26 cellular contexts compared by ENCODE assay signal in genomic region chr15:27570746-27571145, GRCh38.
"Had no signal": no experiment of that assay in that cellular context is flagged by ENCODE, and none has a peak within 500 bp of the region (broad histone marks: within the 10 kb centered on the region; RNA-seq: fewer than 3 reads in every experiment).

No MANE protein-coding gene starts in this region.

- H3K9me3 ChIP-seq: neutrophil, psoas muscle, right lobe of liver, sigmoid colon, thoracic aorta, thyroid gland, tibial nerve, upper lobe of left lung, vagina had no signal

- FAIRE-seq: small intestine, urothelium cell line had no signal

- H3K27me3 ChIP-seq: neutrophil, right lobe of liver, sigmoid colon, stomach, thyroid gland, tibial nerve, upper lobe of left lung, vagina had no signal

- H3K36me3 ChIP-seq: neutrophil, right lobe of liver, sigmoid colon, stomach, thoracic aorta, thyroid gland, tibial nerve, upper lobe of left lung, vagina had no signal

- H3K4me1 ChIP-seq: parathyroid adenoma, psoas muscle, right lobe of liver, sigmoid colon, stomach, thyroid gland, tibial nerve, upper lobe of left lung, vagina had no signal

- DNase-seq: nephron progenitor cell; nucleus accumbens; posterior cingulate gyrus; psoas muscle; right cardiac atrium; right lobe of liver; sigmoid colon; small intestine; stimulated activated CD4-positive, alpha-beta T cell treated with anti-CD3 and anti-CD28 coated beads, Interleukin-15, amount 100 ng/mL, for 24 hours; stimulated activated CD4-positive, alpha-beta T cell treated with anti-CD3 and anti-CD28 coated beads, Interleukin-2, amount 100 ng/mL, for 24 hours; stimulated activated CD4-positive, alpha-beta T cell treated with anti-CD3 and anti-CD28 coated beads, Interleukin-2, amount 100 ng/mL, for 48 hours; stimulated activated CD4-positive, alpha-beta T cell treated with anti-CD3 and anti-CD28 coated beads, Interleukin-4, amount 100 ng/mL, for 24 hours; stimulated activated naive B cell treated with anti-CD40 and anti-IgM and Interleukin-4, amounts not matched to agents 10 μg/mL and 1 μg/mL and 100 μg/mL, for 72 hours; stimulated activated naive CD4-positive, alpha-beta T cell treated with Interleukin-2 at 50 U/mL for 16 hours; stomach; thyroid gland; trophoblast cell; upper lobe of left lung had no signal

- H3K27ac ChIP-seq: neutrophil, parathyroid adenoma, psoas muscle, right lobe of liver, sigmoid colon, stomach, thoracic aorta, thyroid gland, tibial nerve, upper lobe of left lung, vagina had no signal

- ATAC-seq: natural killer cell treated with Interleukin-12 subunit alpha and Interleukin-12 subunit beta and Interleukin-15 and Interleukin-18, amount 100 ng/mL, for 72 hours; psoas muscle; right cardiac atrium; right lobe of liver; stimulated activated effector memory CD8-positive, alpha-beta T cell treated with anti-CD3 and anti-CD28 coated beads, Interleukin-12 subunit alpha, Interleukin-12 subunit beta, amount 100 ng/mL, for 72 hours; stimulated activated naive B cell treated with anti-CD40 and anti-IgM and Interleukin-4, amounts not matched to agents 10 μg/mL and 1 μg/mL and 100 μg/mL, for 72 hours had no signal

- H3K4me3 ChIP-seq: psoas muscle, right lobe of liver, sigmoid colon, stomach, thoracic aorta, thyroid gland, tibial nerve, upper lobe of left lung, vagina had no signal
